In the genomic region with DNA sequence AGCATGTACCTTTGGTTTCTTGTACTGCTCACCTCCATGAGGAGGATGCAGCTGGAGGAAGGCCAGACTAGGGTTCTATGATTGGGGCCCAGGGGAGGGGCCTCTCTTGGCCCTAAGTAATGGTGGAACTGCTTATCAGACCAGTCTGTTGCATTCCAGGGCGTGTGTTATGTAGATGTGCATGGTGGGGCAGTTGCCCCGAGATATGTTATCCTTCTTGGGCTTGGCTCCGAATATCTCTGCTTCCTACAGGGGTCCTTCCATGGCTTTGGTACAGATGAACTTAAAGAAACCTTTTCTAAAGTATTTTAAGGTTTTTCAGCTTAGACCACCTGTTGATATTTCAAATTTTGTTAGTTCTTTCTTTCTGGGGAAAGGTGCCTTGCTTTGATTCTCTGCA, we compare ENCODE assay signal across 16 cellular contexts.
"Had no signal": no experiment of that assay in that cellular context is flagged by ENCODE, and none has a peak within 500 bp of the region (broad histone marks: within the 10 kb centered on the region; RNA-seq: fewer than 3 reads in every experiment).

No MANE protein-coding gene starts in this region.

- H3K27me3 Mint-ChIP-seq: naive thymus-derived CD4-positive, alpha-beta T cell; stimulated activated naive B cell treated with anti-CD40 and anti-IgM and Interleukin-4, amounts not matched to agents 10 μg/mL and 1 μg/mL and 100 μg/mL, for 72 hours; stimulated activated naive CD8-positive, alpha-beta T cell treated with anti-CD3 and anti-CD28 coated beads, Interleukin-15, amount 100 ng/mL, for 72 hours had no signal

- H3K4me1 Mint-ChIP-seq: naive thymus-derived CD4-positive, alpha-beta T cell had no signal

- H3K4me3 ChIP-seq: colonic mucosa, hepatocyte, ovary, right atrium auricular region, sigmoid colon, skin epidermis, testis, tibial nerve had no signal

- DNase-seq: colonic mucosa; dermis blood vessel endothelial cell; foreskin keratinocyte; kidney; naive thymus-derived CD4-positive, alpha-beta T cell; ovary; sigmoid colon; stimulated activated CD4-positive, alpha-beta T cell treated with anti-CD3 and anti-CD28 coated beads, Interleukin-2, amount 100 ng/mL, for 24 hours; stimulated activated CD4-positive, alpha-beta T cell treated with anti-CD3 and anti-CD28 coated beads, Interleukin-4, amount 100 ng/mL, for 4 hours; stimulated activated naive B cell treated with anti-CD40 and anti-IgM and Interleukin-4, amounts not matched to agents 10 μg/mL and 1 μg/mL and 100 μg/mL, for 72 hours; stimulated activated naive CD8-positive, alpha-beta T cell treated with anti-CD3 and anti-CD28 coated beads, Interleukin-15, amount 100 ng/mL, for 72 hours; testis had no signal

- H3K4me3 Mint-ChIP-seq: naive thymus-derived CD4-positive, alpha-beta T cell; stimulated activated naive B cell treated with anti-CD40 and anti-IgM and Interleukin-4, amounts not matched to agents 10 μg/mL and 1 μg/mL and 100 μg/mL, for 72 hours; stimulated activated naive CD8-positive, alpha-beta T cell treated with anti-CD3 and anti-CD28 coated beads, Interleukin-15, amount 100 ng/mL, for 72 hours had no signal

- H2AFZ ChIP-seq: hepatocyte had no signal

- H3K4me1 ChIP-seq: colonic mucosa, foreskin keratinocyte had no signal

- H3K9me3 Mint-ChIP-seq: naive thymus-derived CD4-positive, alpha-beta T cell; stimulated activated naive B cell treated with anti-CD40 and anti-IgM and Interleukin-4, amounts not matched to agents 10 μg/mL and 1 μg/mL and 100 μg/mL, for 72 hours; stimulated activated naive CD8-positive, alpha-beta T cell treated with anti-CD3 and anti-CD28 coated beads, Interleukin-15, amount 100 ng/mL, for 72 hours had no signal

- H3K79me2 ChIP-seq: hepatocyte had no signal

- H3K27me3 ChIP-seq: colonic mucosa, foreskin keratinocyte, hepatocyte, ovary, right atrium auricular region, sigmoid colon, testis, tibial nerve had no signal

- H3K27ac ChIP-seq: colonic mucosa, foreskin keratinocyte, hepatocyte, ovary, right atrium auricular region, sigmoid colon, skin epidermis, testis, tibial nerve had no signal

- ATAC-seq: foreskin keratinocyte; naive thymus-derived CD4-positive, alpha-beta T cell; stimulated activated naive B cell treated with anti-CD40 and anti-IgM and Interleukin-4, amounts not matched to agents 10 μg/mL and 1 μg/mL and 100 μg/mL, for 72 hours; stimulated activated naive CD8-positive, alpha-beta T cell treated with anti-CD3 and anti-CD28 coated beads, Interleukin-15, amount 100 ng/mL, for 72 hours had no signal

- H3K9me3 ChIP-seq: colonic mucosa, ovary, right atrium auricular region, sigmoid colon, testis, tibial nerve had no signal

- H3K36me3 ChIP-seq: colonic mucosa, ovary had no signal

- H3K4me2 ChIP-seq: hepatocyte had no signal

- H3K27ac Mint-ChIP-seq: naive thymus-derived CD4-positive, alpha-beta T cell; stimulated activated naive B cell treated with anti-CD40 and anti-IgM and Interleukin-4, amounts not matched to agents 10 μg/mL and 1 μg/mL and 100 μg/mL, for 72 hours; stimulated activated naive CD8-positive, alpha-beta T cell treated with anti-CD3 and anti-CD28 coated beads, Interleukin-15, amount 100 ng/mL, for 72 hours had no signal
